1 cellular context compared by ENCODE assay signal in the genomic region with DNA sequence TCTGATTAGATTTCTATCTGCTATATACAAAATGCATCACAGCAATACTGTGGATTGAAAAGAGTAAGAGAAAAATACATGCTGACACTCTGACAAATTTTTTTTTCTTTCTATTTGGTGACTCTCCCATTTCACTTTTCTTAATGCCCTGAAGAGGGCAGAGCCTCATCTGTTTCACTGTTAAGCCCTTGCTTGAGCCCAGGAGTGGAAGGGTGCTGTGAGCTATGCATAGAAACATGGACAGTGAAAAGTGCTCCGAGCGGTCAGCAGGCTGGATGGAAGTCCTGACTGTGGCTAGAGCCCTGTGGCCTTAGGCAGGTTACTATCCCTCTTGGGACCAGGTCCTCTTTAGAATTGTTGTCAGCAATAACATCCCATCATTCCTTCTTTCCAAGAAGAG.
TF ChIP-seq lines count a peak whose summit lies in the region.

No MANE protein-coding gene starts in this region.

TF ChIP-seq in H1, 55 proteins besides CTCF, POLR2A, EP300 and RAD21:
- TF ChIP-seq SAP30 (IDR thresholded peaks at IDR 0.05; ENCODE audit: insufficient read depth, insufficient replicate concordance, low read length) (no peak), PHF8 (conservative IDR thresholded peaks at IDR 0.05; ENCODE audit: low read depth, low read length) (no peak), SP4 (IDR thresholded peaks at IDR 0.05; ENCODE audit: low read length) (no peak)
TF ChIP-seq in H1: peak in this region for 0.
